In genomic region chr7:151341357-151342101, GRCh38 we compare ENCODE assay signal across 8 cellular contexts.
DNase-seq lines count a peak whose midpoint lies in the region; ATAC-seq lines count a peak whose summit lies in the region.

NUB1 (plus strand) TSS chr7:151341812; CDS start chr7:151345350, 3,538 bp downstream.

- H3K4me1 Mint-ChIP-seq in central memory CD8-positive, alpha-beta T cell: peaks cover 23% of the 10 kb centered on the region

- ATAC-seq in GM18519 (IDR thresholded peaks at IDR 0.05; ENCODE audit: low FRiP score, unreplicated experiment) (peak; percentile 30), HG03103 (IDR thresholded peaks at IDR 0.05; ENCODE audit: low read depth, unreplicated experiment) (peak; percentile 54)
- ATAC-seq in central memory CD8-positive, alpha-beta T cell (replicated peaks; ENCODE audit: extremely low read depth, poor library complexity, severe bottlenecking): peak; percentile 68

- peak; percentile 68 for DNase-seq in 8988T
- peak; percentile 64 for DNase-seq in NCI-H226
- DNase-seq in activated CD4-positive, CD25-positive, alpha-beta regulatory T cell treated with anti-CD3 and anti-CD28 coated beads, Interleukin-2, amount 50 U/mL, for 72 hours: peak; percentile 99
- peak; percentile 89 to 98 for DNase-seq in central memory CD8-positive, alpha-beta T cell (ENCODE audit: low spot score in 2 of 2)
- DNase-seq in iris pigment epithelial cell (ENCODE audit: low read depth): peak; percentile 73
- peak; percentile 87 to 90 for DNase-seq in stimulated activated CD4-positive, alpha-beta T cell treated with anti-CD3 and anti-CD28 coated beads, Interleukin-12 subunit alpha, Interleukin-12 subunit beta, amount 100 ng/mL, for 24 hours (ENCODE audit: low read depth in 2 of 2)

- H3K36me3 Mint-ChIP-seq in central memory CD8-positive, alpha-beta T cell (ENCODE audit: insufficient read depth): peaks cover 25% of the 10 kb centered on the region

- H3K27me3 Mint-ChIP-seq in central memory CD8-positive, alpha-beta T cell: no peaks in the 10 kb centered on the region

- H3K4me3 Mint-ChIP-seq in central memory CD8-positive, alpha-beta T cell: peak within 1 kb of the TSS; percentile 83

- H3K9me3 Mint-ChIP-seq in central memory CD8-positive, alpha-beta T cell: no peaks in the 10 kb centered on the region

- H3K27ac Mint-ChIP-seq in central memory CD8-positive, alpha-beta T cell (ENCODE audit: low read depth): peak within 1 kb of the TSS; percentile 75

Comparison
In these comparisons a context has a peak if more than half of its experiments do, and no peak if none do; other contexts are left out.
1. Peak in every context shown above with its lines: DNase-seq and ATAC-seq.